Comparison of ENCODE assay signal across 10 cellular contexts in genomic region chr10:72009430-72010081, GRCh38. TPM values are rescaled to one million over a fixed set of nuclear protein-coding genes. Genes with fewer than 3 reads are reported as not detected.
A peak's percentile ranks its signal among the peaks of the same experiment; 100 is the strongest.
DNase-seq lines count a peak whose midpoint lies in the region; ATAC-seq lines count a peak whose summit lies in the region.
"Had no signal": no experiment of that assay in that cellular context is flagged by ENCODE, and none has a peak within 500 bp of the region (broad histone marks: within the 10 kb centered on the region; RNA-seq: fewer than 3 reads in every experiment).

No MANE protein-coding gene starts in this region.

- WGBS in esophagus, 2 donors, result 16 to 28% methylated on average over 11 to 12 of the region's 12 CpGs

- peak overlapping the region; percentile 93 to 94 for H3K27ac ChIP-seq in esophagus (ENCODE audit: low read depth in 2 of 2, low read length in 1 of 2)

- H3K4me1 ChIP-seq in esophagus (ENCODE audit: control insufficient read depth in 2 of 2, insufficient read depth in 2 of 2, low read length in 1 of 2), result peaks cover 3 to 25% of the 10 kb centered on the region in 2 donors

- peaks cover 0 to 17% of the 10 kb centered on the region in 2 donors for H3K36me3 ChIP-seq in esophagus (ENCODE audit: control insufficient read depth in 2 of 2, insufficient read depth in 2 of 2, low read length in 1 of 2)

- no peaks in the 10 kb centered on the region for H3K9me3 ChIP-seq in esophagus (ENCODE audit: control insufficient read depth in 2 of 2, insufficient read depth in 1 of 2, low read depth in 1 of 2, low read length in 1 of 2)
- H3K9me3 ChIP-seq: A549 had no signal

- DNase-seq in NCI-H146 (lab: John Stamatoyannopoulos, UW), result peak; percentile 12
- no peak for DNase-seq in NCI-H146 treated with DMSO at 0.1 percent for 48 hours (lab: John Stamatoyannopoulos, UW; ENCODE audit: unreplicated experiment)
- peak; percentile 78 for DNase-seq in midbrain (lab: John Stamatoyannopoulos, UW)
- peak; percentile 91 for DNase-seq in ureter (ENCODE audit: low spot score)
- no peak for DNase-seq in stimulated activated CD8-positive, alpha-beta memory T cell treated with anti-CD3 and anti-CD28 coated beads, Interleukin-4, amount 100 ng/mL, for 48 hours
- no peak for DNase-seq in GM19240 (ENCODE audit: insufficient read length, low spot score)
- DNase-seq: NCI-H774 had no signal

- H3K4me3 ChIP-seq in esophagus (ENCODE audit: low read depth in 1 of 2, low read length in 2 of 2), result no peak overlapping the region
- H3K4me3 ChIP-seq: A549 had no signal

- H3K27me3 ChIP-seq in esophagus (ENCODE audit: control insufficient read depth in 1 of 2, insufficient read depth in 2 of 2, low read length in 2 of 2), result no peaks in the 10 kb centered on the region

- no peak for ATAC-seq in HG03095 (IDR thresholded peaks at IDR 0.05; ENCODE audit: unreplicated experiment)
- ATAC-seq: A549 had no signal

RNA-seq across cellular contexts. Expression of gene CHST3, which starts 45.4 kb away (rescaled TPM):
- polyA plus RNA-seq in esophagus, result 1 to 10 TPM; 2.6 to 3.2 TPM
- 13.2 TPM for total RNA-seq in ureter

Comparison
In these comparisons a context has a peak if more than half of its experiments do, and no peak if none do; other contexts are left out.
1. DNase-seq: peak in NCI-H146 (single experiment), midbrain (single experiment) and ureter (single experiment); none in NCI-H146 treated with DMSO at 0.1 percent for 48 hours (single experiment), stimulated activated CD8-positive, alpha-beta memory T cell treated with anti-CD3 and anti-CD28 coated beads, Interleukin-4, amount 100 ng/mL, for 48 hours (single experiment) and GM19240 (single experiment).